12 cellular contexts compared by ENCODE assay signal in the genomic region with DNA sequence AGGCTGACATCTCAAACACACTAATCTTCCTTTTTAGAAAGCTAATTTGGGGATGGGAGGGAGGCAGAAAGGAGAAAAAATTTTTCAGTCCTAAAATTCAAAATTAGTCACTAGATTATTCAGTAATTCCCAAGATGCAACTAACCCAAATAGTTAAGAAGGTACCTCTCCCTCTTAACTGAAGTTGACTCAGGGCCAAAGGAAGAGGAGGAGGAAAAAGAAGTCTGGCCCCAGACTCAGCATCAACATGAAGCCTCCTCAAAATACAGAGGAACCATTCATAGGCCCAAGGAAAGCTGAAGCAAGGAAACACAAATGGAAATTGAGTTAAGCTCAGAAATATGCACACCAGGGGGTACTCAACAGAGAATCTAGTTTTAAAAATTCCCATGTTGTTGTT. TPM values are rescaled to one million over a fixed set of nuclear protein-coding genes. Genes with fewer than 3 reads are reported as not detected.
DNase-seq lines count a peak whose midpoint lies in the region; FAIRE-seq and TF ChIP-seq lines count a peak whose summit lies in the region.
"Had no signal": no experiment of that assay in that cellular context is flagged by ENCODE, and none has a peak within 500 bp of the region (broad histone marks: within the 10 kb centered on the region; RNA-seq: fewer than 3 reads in every experiment).

No MANE protein-coding gene starts in this region.

- CTCF ChIA-PET in endothelial cell of umbilical vein (lab: Charles Lee): interaction anchor here (1.1 to 3.7 kb wide), 5 partner anchors 16 to 112 kb away, joined by 3 to 13 read pairs (median 5); partner anchors contain the start of genes CBX5 and HNRNPA1

- 0 out of 2 replicates have a peak, but pooled peaks cover 3% of the 10 kb centered on the region for H3F3A ChIP-seq in OCI-LY1 (ENCODE audit: insufficient read depth, low read length)

- no peaks in the 10 kb centered on the region for H3K9me2 ChIP-seq in OCI-LY1 (ENCODE audit: low read depth, low read length)

- intact Hi-C loops in endothelial cell of umbilical vein (cut with micrococcal nuclease): loop anchor here (2.0 kb wide), 2 partner anchors 67 to 101 kb away; partner anchors contain the start of gene COPZ1
- intact Hi-C loops in adrenal gland (cut with DNase I): loop anchor here in 1 of 2 donors (10.0 kb wide), 1 partner anchor 107 kb away; the partner anchor contains the start of gene GPR84

- DNase-seq in EL (peak; percentile 68), endothelial cell of umbilical vein (ENCODE audit: low read depth, low spot score) (no peak), osteoblast (ENCODE audit: insufficient read length, low spot score, missing footprints) (peak; percentile 76), DMS153 (lab: John Stamatoyannopoulos, UW) (no peak), NCI-H2196 (lab: John Stamatoyannopoulos, UW; ENCODE audit: unreplicated experiment) (no peak), adrenal gland (no peak)
- no peak for DNase-seq in NK-92 treated with Interleukin-12 subunit alpha and Interleukin-12 subunit beta, amount 100 ng/mL, for 24 hours (lab: John Stamatoyannopoulos, UW)
- DNase-seq: occipital lobe, Peyer's patch had no signal

- no peaks in the 10 kb centered on the region for H3K9me1 ChIP-seq in endothelial cell of umbilical vein (replicated peaks; ENCODE audit: control insufficient read depth, extremely low read depth, insufficient read depth, low read length)

- H3K4me1 ChIP-seq in OCI-LY1 (ENCODE audit: insufficient read depth, low read length, severe bottlenecking): peaks cover 54% of the 10 kb centered on the region
- peaks cover 40% of the 10 kb centered on the region for H3K4me1 ChIP-seq in endothelial cell of umbilical vein (ENCODE audit: control insufficient read depth, extremely low read depth, insufficient read depth, low read length)
- peaks cover 57% of the 10 kb centered on the region for H3K4me1 ChIP-seq in osteoblast (ENCODE audit: insufficient read depth, low read length)
- H3K4me1 ChIP-seq in adrenal gland (replicated peaks in 1 of 2): peaks cover 40 to 49% of the 10 kb centered on the region in 2 donors

- no TSS peak for BruUV-seq in endothelial cell of umbilical vein (replicated peaks; lab: Mats Ljungman, UMichigan)

- TF ChIP-seq POLR2A in endothelial cell of umbilical vein (IDR thresholded peaks at IDR 0.05; ENCODE audit: low read depth, low read length): no peak
- TF ChIP-seq POLR2A in adrenal gland (IDR thresholded peaks at IDR 0.05): no peak

- no peaks in the 10 kb centered on the region for H4K20me1 ChIP-seq in OCI-LY1 (ENCODE audit: insufficient read depth, low read length)
- no peaks in the 10 kb centered on the region for H4K20me1 ChIP-seq in endothelial cell of umbilical vein (replicated peaks; ENCODE audit: control insufficient read depth, extremely low read depth, insufficient read depth, low read length)
- no peaks in the 10 kb centered on the region for H4K20me1 ChIP-seq in osteoblast (ENCODE audit: insufficient read depth, low read length)

- H3K27me3 ChIP-seq in OCI-LY1 (ENCODE audit: insufficient read depth, low read length) (no peaks in the 10 kb centered on the region), endothelial cell of umbilical vein (ENCODE audit: control insufficient read depth in 2 of 2, insufficient read depth in 2 of 2, low read length in 2 of 2) (no peaks in the 10 kb centered on the region), osteoblast (ENCODE audit: insufficient read depth, low read length) (no peaks in the 10 kb centered on the region), adrenal gland (no peaks in the 10 kb centered on the region)
- H3K27me3 ChIP-seq: Peyer's patch had no signal

- H3K36me3 ChIP-seq in OCI-LY1 (ENCODE audit: insufficient read depth, low read length) (peaks cover 49% of the 10 kb centered on the region), endothelial cell of umbilical vein (ENCODE audit: control insufficient read depth in 2 of 2, extremely low read depth in 1 of 2, insufficient read depth in 2 of 2, low read length in 2 of 2) (peaks cover 7 to 11% of the 10 kb centered on the region in 2 experiments), osteoblast (ENCODE audit: insufficient read depth, low read length) (peaks cover 26% of the 10 kb centered on the region), adrenal gland (replicated peaks in 1 of 2) (peaks cover 0 to 31% of the 10 kb centered on the region in 2 donors)

- dilution Hi-C loops in endothelial cell of umbilical vein (cut with MboI; ENCODE audit: extremely low pct_ligation_motif_present, low sequenced_read_pairs): no loop called here

- POLR2A ChIA-PET in endothelial cell of umbilical vein (lab: Charles Lee): interaction anchor here (0.6 to 6.6 kb wide), 2 partner anchors 15 to 22 kb away, joined by 3 to 29 read pairs; partner anchors contain the start of genes CBX5 and HNRNPA1

- H3K4me2 ChIP-seq in OCI-LY1 (ENCODE audit: low read length) (peak overlapping the region; percentile 1; the same call in 1 of the 2 replicates), endothelial cell of umbilical vein (ENCODE audit: insufficient read depth, low read length) (peak overlapping the region; percentile 91), osteoblast (ENCODE audit: insufficient read depth, low read length) (peak overlapping the region; percentile 90)

- H3K9me3 ChIP-seq in OCI-LY1 (ENCODE audit: low read length) (no peaks in the 10 kb centered on the region), endothelial cell of umbilical vein (replicated peaks; ENCODE audit: control insufficient read depth, insufficient read depth, low read length) (no peaks in the 10 kb centered on the region), osteoblast (ENCODE audit: low read depth, low read length) (no peaks in the 10 kb centered on the region), adrenal gland (replicated peaks in 1 of 3) (no peaks in the 10 kb centered on the region)
- H3K9me3 ChIP-seq: Peyer's patch had no signal

- H3K27ac ChIP-seq in OCI-LY1 (ENCODE audit: low read depth, low read length, poor library complexity, severe bottlenecking) (peak overlapping the region; percentile 80), endothelial cell of umbilical vein (ENCODE audit: insufficient read depth, low read depth, low read length) (peak overlapping the region; percentile 74), osteoblast (ENCODE audit: low read depth, low read length) (peak overlapping the region; percentile 95), adrenal gland (peak overlapping the region in 2 of 5 donors; percentile 76 to 88)

- H3K79me2 ChIP-seq in OCI-LY1 (ENCODE audit: insufficient read depth, low read length) (peaks cover 29% of the 10 kb centered on the region), endothelial cell of umbilical vein (ENCODE audit: control insufficient read depth, insufficient read depth, low read length) (peaks cover 45% of the 10 kb centered on the region), osteoblast (ENCODE audit: insufficient read depth, low read length) (peaks cover 65% of the 10 kb centered on the region)

- TF ChIP-seq CTCF in OCI-LY1 (IDR thresholded peaks at IDR 0.05; ENCODE audit: low read length) (no peak), endothelial cell of umbilical vein (IDR thresholded peaks at IDR 0.05; ENCODE audit: extremely low read depth in 1 of 2, insufficient read depth in 1 of 2, low read depth in 1 of 2, low read length in 2 of 2) (no peak), osteoblast (IDR thresholded peaks at IDR 0.05; ENCODE audit: extremely low read depth, low read depth, low read length) (no peak), adrenal gland (IDR thresholded peaks at IDR 0.05) (no peak)

- H2AFZ ChIP-seq in OCI-LY1 (ENCODE audit: low read length) (no peak overlapping the region), endothelial cell of umbilical vein (ENCODE audit: low read depth, low read length) (no peak overlapping the region), osteoblast (ENCODE audit: low read length) (no peak overlapping the region)

- H3K9ac ChIP-seq in OCI-LY1 (ENCODE audit: low read length) (no peak overlapping the region; the same call in 1 of the 2 replicates), endothelial cell of umbilical vein (replicated peaks; ENCODE audit: extremely low read depth, insufficient read depth, low read length) (peak overlapping the region; percentile 74)

- no peak for FAIRE-seq in endothelial cell of umbilical vein (lab: Jason Lieb, UNC)
- FAIRE-seq: colon, GM18507 had no signal

- H3K4me3 ChIP-seq in OCI-LY1 (ENCODE audit: low read depth, low read length, poor library complexity, severe bottlenecking): no peak overlapping the region
- peak overlapping the region in 1 of 3 experiments; percentile 76 for H3K4me3 ChIP-seq in endothelial cell of umbilical vein (replicated peaks in 1 of 3; ENCODE audit: insufficient read depth in 1 of 3, low read depth in 1 of 3, low read length in 3 of 3)
- H3K4me3 ChIP-seq in osteoblast (ENCODE audit: insufficient read depth, low read length): no peak overlapping the region
- peak overlapping the region in 1 of 4 donors; percentile 64 for H3K4me3 ChIP-seq in adrenal gland

RNA-seq across cellular contexts. Expression of gene CBX5, which starts 21.6 kb away (rescaled TPM):
- total RNA-seq in endothelial cell of umbilical vein (111 TPM in 2 replicates), osteoblast (37.1 and 37.6 TPM in 2 replicates), adrenal gland (10 to 100 TPM; 39.4 to 88.4 (median 62.0) TPM)
- polyA plus RNA-seq in endothelial cell of umbilical vein (20.4 and 22.8 TPM in 2 replicates), adrenal gland (10 to 100 TPM in 2 of 3 donors, 1 to 10 TPM in 1; 8.2 to 44.3 (median 10.9) TPM)
- polyA plus RNA-seq in endothelial cell of umbilical vein (2011; cell fraction: cytosol; rRNA removed): 23.7 and 24.8 TPM in 2 replicates
- polyA plus RNA-seq in endothelial cell of umbilical vein (2011; cell fraction: nucleus; rRNA removed): 19.2 and 29.7 TPM in 2 replicates
- 23.5 and 32.2 TPM in 2 replicates for polyA plus RNA-seq in endothelial cell of umbilical vein (2012)
- polyA minus RNA-seq in endothelial cell of umbilical vein: 107 and 135 TPM in 2 replicates
- polyA minus RNA-seq in endothelial cell of umbilical vein (2011; cell fraction: cytosol; rRNA and poly(A)+ RNA removed): 45.5 TPM
- 25.4 and 42.8 TPM in 2 replicates for polyA minus RNA-seq in endothelial cell of umbilical vein (2011; cell fraction: nucleus; rRNA and poly(A)+ RNA removed)

RNA-seq across cellular contexts. Expression of gene HNRNPA1, which starts 22.2 kb away (rescaled TPM):
- total RNA-seq in endothelial cell of umbilical vein: 1,437 and 1,470 TPM in 2 replicates
- 340 and 566 TPM in 2 replicates for polyA plus RNA-seq in endothelial cell of umbilical vein
- 1,013 and 1,302 TPM in 2 replicates for polyA plus RNA-seq in endothelial cell of umbilical vein (2011; cell fraction: cytosol; rRNA removed)
- 710 and 849 TPM in 2 replicates for polyA plus RNA-seq in endothelial cell of umbilical vein (2011; cell fraction: nucleus; rRNA removed)
- 1,410 and 1,644 TPM in 2 replicates for polyA plus RNA-seq in endothelial cell of umbilical vein (2012)
- polyA minus RNA-seq in endothelial cell of umbilical vein: 867 and 877 TPM in 2 replicates
- polyA minus RNA-seq in endothelial cell of umbilical vein (2011; cell fraction: cytosol; rRNA and poly(A)+ RNA removed): 521 TPM
- 264 and 350 TPM in 2 replicates for polyA minus RNA-seq in endothelial cell of umbilical vein (2011; cell fraction: nucleus; rRNA and poly(A)+ RNA removed)
- total RNA-seq in osteoblast: 217 and 232 TPM in 2 replicates
- total RNA-seq in adrenal gland: 1,000 to 10,000 TPM in 1 of 8 donors, 100 to 1,000 TPM in 7; 257 to 1,053 (median 488) TPM
- 1,000 to 10,000 TPM in 1 of 3 donors, 100 to 1,000 TPM in 2; 901 to 1,171 (median 983) TPM for polyA plus RNA-seq in adrenal gland

RNA-seq across cellular contexts. Expression of gene NFE2, which starts 42.5 kb away (rescaled TPM):
- total RNA-seq in endothelial cell of umbilical vein (not detected in 2 replicates), osteoblast (1.4 and 2.7 TPM in 2 replicates), adrenal gland (under 1 TPM in 2 of 8 donors, not detected in 6; 0.47 to 0.72 TPM)
- polyA plus RNA-seq in endothelial cell of umbilical vein (not detected in 2 replicates), adrenal gland (under 1 TPM; 0.13 to 0.80 (median 0.34) TPM)
- polyA plus RNA-seq in endothelial cell of umbilical vein (2011; cell fraction: cytosol; rRNA removed): not detected in 2 replicates
- polyA plus RNA-seq in endothelial cell of umbilical vein (2011; cell fraction: nucleus; rRNA removed): not detected in 2 replicates
- not detected in 2 replicates for polyA plus RNA-seq in endothelial cell of umbilical vein (2012)
- polyA minus RNA-seq in endothelial cell of umbilical vein: 1.7 and 3.9 TPM in 2 replicates
- polyA minus RNA-seq in endothelial cell of umbilical vein (2011; cell fraction: cytosol; rRNA and poly(A)+ RNA removed): 1.6 TPM
- not detected in 2 replicates for polyA minus RNA-seq in endothelial cell of umbilical vein (2011; cell fraction: nucleus; rRNA and poly(A)+ RNA removed)
- total RNA-seq: Peyer's patch had no signal

Comparison
In these comparisons a context has a peak if more than half of its experiments do, and no peak if none do; other contexts are left out.
1. DNase-seq: peak in EL (single experiment) and osteoblast (single experiment); none in endothelial cell of umbilical vein (single experiment), DMS153 (single experiment), NCI-H2196 (single experiment), NK-92 treated with Interleukin-12 subunit alpha and Interleukin-12 subunit beta, amount 100 ng/mL, for 24 hours (single experiment) and adrenal gland (0 of 7).
2. H3K4me2 ChIP-seq: peak in every context shown above with its lines; median percentile 91 in endothelial cell of umbilical vein; 90 in osteoblast; 1 in OCI-LY1.